ENCODE assay signal across 6 cellular contexts in the genomic region with DNA sequence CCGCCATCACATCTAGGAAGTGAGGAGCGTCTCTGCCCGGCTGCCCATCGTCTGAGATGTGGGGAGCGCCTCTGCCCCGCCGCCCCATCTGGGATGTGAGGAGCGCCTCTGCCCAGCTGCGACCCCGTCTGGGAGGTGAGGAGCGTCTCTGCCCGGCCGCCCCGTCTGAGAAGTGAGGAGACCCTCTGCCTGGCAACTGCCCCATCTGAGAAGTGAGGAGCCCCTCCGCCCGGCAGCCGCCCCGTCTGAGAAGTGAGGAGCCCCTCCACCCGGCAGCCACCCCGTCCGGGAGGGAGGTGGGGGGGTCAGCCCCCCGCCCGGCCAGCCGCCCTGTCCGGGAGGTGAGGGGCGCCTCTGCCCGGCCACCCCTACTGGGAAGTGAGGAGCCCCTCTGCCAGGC. TPM values are rescaled to one million over a fixed set of nuclear protein-coding genes. Genes with fewer than 3 reads are reported as not detected.
"Had no signal": no experiment of that assay in that cellular context is flagged by ENCODE, and none has a peak within 500 bp of the region (broad histone marks: within the 10 kb centered on the region; RNA-seq: fewer than 3 reads in every experiment).

No MANE protein-coding gene starts in this region.

RNA-seq across cellular contexts. Expression of gene TRIM67, which starts 33.4 kb away (rescaled TPM):
- total RNA-seq: GM23248, H1, H4, H7, H9, HFFc6 had no signal
